31 cellular contexts compared by ENCODE assay signal in genomic region chr6:143150291-143150690, GRCh38.
"Had no signal": no experiment of that assay in that cellular context is flagged by ENCODE, and none has a peak within 500 bp of the region (broad histone marks: within the 10 kb centered on the region; RNA-seq: fewer than 3 reads in every experiment).

No MANE protein-coding gene starts in this region.

- H3K4me3 Mint-ChIP-seq: activated CD4-positive, alpha-beta memory T cell treated with anti-CD3 and anti-CD28 coated beads, Interleukin-2, amount 10 ng/mL, durations not matched to agents 7 days and 5 days; activated CD4-positive, alpha-beta T cell treated with anti-CD3 and anti-CD28 coated beads, Interleukin-2, amount 10 ng/mL, durations not matched to agents 7 days and 5 days; activated naive CD4-positive, alpha-beta T cell treated with anti-CD3 and anti-CD28 coated beads, Interleukin-2, amount 50 U/mL, for 24 hours; activated naive CD8-positive, alpha-beta T cell treated with anti-CD3 and anti-CD28 coated beads, Interleukin-2, amount 50 U/mL, for 24 hours; activated T-cell treated with anti-CD3 and anti-CD28 coated beads, Interleukin-2, amount 50 U/mL, for 4 hours; activated T-helper 17 cell treated with anti-CD3 and anti-CD28 coated beads, Interleukin-2, amount 50 U/mL, for 72 hours; effector memory CD8-positive, alpha-beta T cell; immature natural killer cell; mesothelial cell of epicardium; naive B cell; stimulated activated naive B cell treated with anti-CD40 and anti-IgM and Interleukin-4, amounts not matched to agents 10 μg/mL and 1 μg/mL and 100 μg/mL, for 72 hours had no signal

- H3K27me3 ChIP-seq: foreskin keratinocyte, heart left ventricle, right atrium auricular region, stomach, tibial artery, upper lobe of right lung had no signal

- H3K9me3 ChIP-seq: heart left ventricle, right atrium auricular region, stomach, tibial artery, upper lobe of right lung had no signal

- H3K36me3 Mint-ChIP-seq: mesothelial cell of epicardium had no signal

- H2AFZ ChIP-seq: parathyroid adenoma had no signal

- H3K27ac Mint-ChIP-seq: activated CD4-positive, alpha-beta memory T cell treated with anti-CD3 and anti-CD28 coated beads, Interleukin-2, amount 10 ng/mL, durations not matched to agents 7 days and 5 days; activated CD4-positive, alpha-beta T cell treated with anti-CD3 and anti-CD28 coated beads, Interleukin-2, amount 10 ng/mL, durations not matched to agents 7 days and 5 days; activated naive CD4-positive, alpha-beta T cell treated with anti-CD3 and anti-CD28 coated beads, Interleukin-2, amount 50 U/mL, for 24 hours; activated naive CD8-positive, alpha-beta T cell treated with anti-CD3 and anti-CD28 coated beads, Interleukin-2, amount 50 U/mL, for 24 hours; activated T-helper 17 cell treated with anti-CD3 and anti-CD28 coated beads, Interleukin-2, amount 50 U/mL, for 72 hours; effector memory CD8-positive, alpha-beta T cell; immature natural killer cell; mesothelial cell of epicardium; stimulated activated naive B cell treated with anti-CD40 and anti-IgM and Interleukin-4, amounts not matched to agents 10 μg/mL and 1 μg/mL and 100 μg/mL, for 72 hours had no signal

- H3K4me1 ChIP-seq: foreskin keratinocyte, parathyroid adenoma, right atrium auricular region, stomach, tibial artery, upper lobe of right lung had no signal

- H3K4me3 ChIP-seq: heart left ventricle, right atrium auricular region, stomach, tibial artery, upper lobe of right lung had no signal

- H3K4me1 Mint-ChIP-seq: activated CD4-positive, alpha-beta memory T cell treated with anti-CD3 and anti-CD28 coated beads, Interleukin-2, amount 10 ng/mL, durations not matched to agents 7 days and 5 days; activated CD4-positive, alpha-beta T cell treated with anti-CD3 and anti-CD28 coated beads, Interleukin-2, amount 10 ng/mL, durations not matched to agents 7 days and 5 days; immature natural killer cell; mesothelial cell of epicardium; naive B cell had no signal

- H3K36me3 ChIP-seq: heart left ventricle, right atrium auricular region, tibial artery, upper lobe of right lung, WERI-Rb-1 had no signal

- ATAC-seq: activated CD4-positive, CD25-positive, alpha-beta regulatory T cell treated with anti-CD3 and anti-CD28 coated beads, Interleukin-2, amount 50 U/mL, for 24 hours; activated naive CD8-positive, alpha-beta T cell treated with anti-CD3 and anti-CD28 coated beads, Interleukin-2, amount 50 U/mL, for 24 hours; activated T-cell treated with anti-CD3 and anti-CD28 coated beads, Interleukin-2, amount 50 U/mL, for 4 hours; activated T-helper 17 cell treated with anti-CD3 and anti-CD28 coated beads, Interleukin-2, amount 50 U/mL, for 72 hours; effector memory CD8-positive, alpha-beta T cell; foreskin keratinocyte; heart left ventricle; left colon; stimulated activated naive B cell treated with anti-CD40 and anti-IgM and Interleukin-4, amounts not matched to agents 10 μg/mL and 1 μg/mL and 100 μg/mL, for 72 hours; upper lobe of right lung had no signal

- H3K27ac ChIP-seq: foreskin keratinocyte, heart left ventricle, parathyroid adenoma, right atrium auricular region, stomach, tibial artery, upper lobe of right lung, WERI-Rb-1 had no signal

- DNase-seq: activated CD4-positive, alpha-beta memory T cell treated with anti-CD3 and anti-CD28 coated beads, Interleukin-2, amount 10 ng/mL, durations not matched to agents 7 days and 5 days; activated CD4-positive, alpha-beta T cell treated with anti-CD3 and anti-CD28 coated beads, Interleukin-2, amount 10 ng/mL, durations not matched to agents 7 days and 5 days; activated naive CD8-positive, alpha-beta T cell treated with anti-CD3 and anti-CD28 coated beads, Interleukin-2, amount 50 U/mL, for 24 hours; activated T-cell treated with anti-CD3 and anti-CD28 coated beads, Interleukin-2, amount 50 U/mL, for 4 hours; amygdala; caudate nucleus; cortex of kidney; effector memory CD8-positive, alpha-beta T cell; erythroblast; foreskin keratinocyte; heart left ventricle; hypothalamus; immature natural killer cell; kidney; left colon; mammary epithelial cell; naive B cell; nucleus accumbens; stimulated activated CD4-positive, alpha-beta T cell treated with anti-CD3 and anti-CD28 coated beads, Interleukin-15, amount 100 ng/mL, for 24 hours; stimulated activated CD4-positive, alpha-beta T cell treated with anti-CD3 and anti-CD28 coated beads, Interleukin-2, amount 100 ng/mL, for 24 hours; stimulated activated naive B cell treated with anti-CD40 and anti-IgM and Interleukin-4, amounts not matched to agents 10 μg/mL and 1 μg/mL and 100 μg/mL, for 72 hours; stomach; tibial artery; upper lobe of right lung; WERI-Rb-1 had no signal

- H3K9ac ChIP-seq: parathyroid adenoma had no signal

- H3K79me2 ChIP-seq: parathyroid adenoma had no signal

- H3K9me3 Mint-ChIP-seq: activated naive CD4-positive, alpha-beta T cell treated with anti-CD3 and anti-CD28 coated beads, Interleukin-2, amount 50 U/mL, for 24 hours; activated naive CD8-positive, alpha-beta T cell treated with anti-CD3 and anti-CD28 coated beads, Interleukin-2, amount 50 U/mL, for 24 hours; activated T-cell treated with anti-CD3 and anti-CD28 coated beads, Interleukin-2, amount 50 U/mL, for 4 hours; activated T-helper 17 cell treated with anti-CD3 and anti-CD28 coated beads, Interleukin-2, amount 50 U/mL, for 72 hours; effector memory CD8-positive, alpha-beta T cell; immature natural killer cell; mesothelial cell of epicardium; stimulated activated naive B cell treated with anti-CD40 and anti-IgM and Interleukin-4, amounts not matched to agents 10 μg/mL and 1 μg/mL and 100 μg/mL, for 72 hours had no signal

- H3K27me3 Mint-ChIP-seq: activated CD4-positive, alpha-beta memory T cell treated with anti-CD3 and anti-CD28 coated beads, Interleukin-2, amount 10 ng/mL, durations not matched to agents 7 days and 5 days; activated CD4-positive, alpha-beta T cell treated with anti-CD3 and anti-CD28 coated beads, Interleukin-2, amount 10 ng/mL, durations not matched to agents 7 days and 5 days; activated naive CD4-positive, alpha-beta T cell treated with anti-CD3 and anti-CD28 coated beads, Interleukin-2, amount 50 U/mL, for 24 hours; activated naive CD8-positive, alpha-beta T cell treated with anti-CD3 and anti-CD28 coated beads, Interleukin-2, amount 50 U/mL, for 24 hours; activated T-helper 17 cell treated with anti-CD3 and anti-CD28 coated beads, Interleukin-2, amount 50 U/mL, for 72 hours; effector memory CD8-positive, alpha-beta T cell; naive B cell; stimulated activated naive B cell treated with anti-CD40 and anti-IgM and Interleukin-4, amounts not matched to agents 10 μg/mL and 1 μg/mL and 100 μg/mL, for 72 hours had no signal
